Comparison of ENCODE assay signal across 9 cellular contexts in the genomic region with DNA sequence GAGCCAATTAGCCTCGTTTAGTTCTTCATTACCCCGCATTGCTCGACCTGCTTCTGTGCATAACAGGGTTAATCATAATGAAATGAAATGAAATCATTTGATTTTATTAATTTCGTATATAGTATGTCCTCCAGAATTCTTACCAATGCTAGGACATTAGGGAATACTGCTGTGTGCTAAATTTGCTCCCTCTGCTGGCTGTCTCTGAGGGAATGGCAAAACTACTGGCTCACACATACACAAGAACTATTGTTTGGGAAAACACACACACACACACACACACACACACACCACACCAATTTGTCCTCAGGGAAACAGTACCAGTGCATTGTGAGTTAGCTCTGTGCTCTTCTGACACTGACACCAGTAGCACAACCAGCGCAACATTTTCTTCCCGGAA.
DNase-seq lines count a peak whose midpoint lies in the region; ATAC-seq and TF ChIP-seq lines count a peak whose summit lies in the region.
"Had no signal": no experiment of that assay in that cellular context is flagged by ENCODE, and none has a peak within 500 bp of the region (broad histone marks: within the 10 kb centered on the region; RNA-seq: fewer than 3 reads in every experiment).

No MANE protein-coding gene starts in this region.

- TF ChIP-seq CTCF in NB4 (IDR thresholded peaks at IDR 0.05; ENCODE audit: low read depth, low read length) (peak; percentile 17), choroid plexus epithelial cell (conservative IDR thresholded peaks at IDR 0.05; ENCODE audit: low read depth, low read length) (peak; percentile 81), lower lobe of right lung (IDR thresholded peaks at IDR 0.05) (peak; percentile 32)

- no peak for TF ChIP-seq POLR2A in NB4 (IDR thresholded peaks at IDR 0.05; ENCODE audit: extremely low read depth, insufficient read length)

- H3K27me3 ChIP-seq in lower lobe of right lung (ENCODE audit: low read depth), result no peaks in the 10 kb centered on the region

- H3K4me3 ChIP-seq in NB4 (ENCODE audit: low read depth, low read length) (no peak overlapping the region), choroid plexus epithelial cell (ENCODE audit: low read depth, low read length) (no peak overlapping the region), lower lobe of right lung (no peak overlapping the region)

- no peaks in the 10 kb centered on the region for H3K4me1 ChIP-seq in lower lobe of right lung

- no peaks in the 10 kb centered on the region for H3K9me3 ChIP-seq in lower lobe of right lung

- no peak for ATAC-seq in lower lobe of right lung
- no peak for ATAC-seq in GM18519 (IDR thresholded peaks at IDR 0.05; ENCODE audit: low FRiP score, unreplicated experiment)

- H3K36me3 ChIP-seq in lower lobe of right lung, result no peaks in the 10 kb centered on the region

- DNase-seq in C1 segment of cervical spinal cord (lab: John Stamatoyannopoulos, UW) (peak in 9 of 14 donors; percentile 7 to 66 (median 27)), NB4 (ENCODE audit: low read depth) (no peak), choroid plexus epithelial cell (ENCODE audit: low read depth) (peak; percentile 75), lower lobe of right lung (no peak), GF-D8 (lab: John Stamatoyannopoulos, UW) (no peak), NCI-H524 treated with DMSO at 0.1 percent for 48 hours (lab: John Stamatoyannopoulos, UW) (no peak), NCI-H345 (lab: John Stamatoyannopoulos, UW) (no peak)
- DNase-seq: NCI-H1436 had no signal

- H3K27ac ChIP-seq in lower lobe of right lung, result no peak overlapping the region

- intact Hi-C loops in lower lobe of right lung (cut with DNase I), result no loop called here

Comparison
In these comparisons a context has a peak if more than half of its experiments do, and no peak if none do; other contexts are left out.
1. DNase-seq: peak in C1 segment of cervical spinal cord (9 of 14) and choroid plexus epithelial cell (single experiment); none in NB4 (single experiment), lower lobe of right lung (single experiment), GF-D8 (single experiment), NCI-H524 treated with DMSO at 0.1 percent for 48 hours (single experiment) and NCI-H345 (single experiment).
2. CTCF ChIP-seq: peak in every context shown above with its lines; median percentile 81 in choroid plexus epithelial cell; 32 in lower lobe of right lung; 17 in NB4.